19 cellular contexts compared by ENCODE assay signal in the genomic region with DNA sequence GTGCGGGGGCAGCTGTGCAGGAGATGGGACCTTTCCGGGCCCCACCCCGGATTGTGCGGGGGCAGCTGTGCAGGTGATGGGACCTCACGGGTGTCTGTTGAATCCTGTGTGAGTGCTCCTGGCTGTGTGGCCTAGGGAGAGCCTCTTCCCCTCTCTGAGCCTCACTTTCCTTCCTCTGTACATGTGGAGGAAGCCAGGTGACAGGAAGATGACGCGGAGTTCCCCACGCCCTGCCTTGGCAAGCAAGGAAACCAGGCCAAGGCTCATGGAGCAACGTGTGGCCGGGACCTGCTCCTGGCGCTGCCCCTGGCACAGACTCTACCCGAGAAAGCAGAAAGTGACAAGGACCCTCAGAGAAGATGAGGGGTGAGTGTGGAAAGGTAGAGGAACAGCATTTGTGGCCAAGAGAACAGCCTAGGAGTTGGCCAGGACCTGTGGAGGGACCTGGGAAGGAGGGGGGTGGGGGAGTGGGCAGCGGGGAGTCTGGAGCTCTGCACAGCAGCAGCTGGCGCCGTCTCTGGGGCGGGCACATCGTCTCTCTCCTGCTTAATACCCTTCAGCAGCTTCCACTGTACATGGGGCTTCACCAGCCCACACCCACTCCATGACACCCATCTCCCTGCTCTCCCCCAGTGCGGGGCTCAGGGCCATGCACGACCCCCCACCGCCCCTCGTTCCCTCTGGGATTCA. TPM values are rescaled to one million over a fixed set of nuclear protein-coding genes. Genes with fewer than 3 reads are reported as not detected.
A peak's percentile ranks its signal among the peaks of the same experiment; 100 is the strongest.
DNase-seq lines count a peak whose midpoint lies in the region; ATAC-seq and TF ChIP-seq lines count a peak whose summit lies in the region.
"Had no signal": no experiment of that assay in that cellular context is flagged by ENCODE, and none has a peak within 500 bp of the region (broad histone marks: within the 10 kb centered on the region; RNA-seq: fewer than 3 reads in every experiment).

No MANE protein-coding gene starts in this region.

- H3K4me3 ChIP-seq in Karpas-422 (ENCODE audit: low read length) (no peak overlapping the region), spleen (no peak overlapping the region)
- H3K4me3 ChIP-seq in CD8-positive, alpha-beta T cell (ENCODE audit: low read depth, low read length), result no peak overlapping the region
- H3K4me3 ChIP-seq: SJCRH30 had no signal

- H3K27me3 ChIP-seq in Karpas-422 (ENCODE audit: low read length) (no peaks in the 10 kb centered on the region), spleen (replicated peaks in 1 of 7) (no peaks in the 10 kb centered on the region)
- no peaks in the 10 kb centered on the region for H3K27me3 ChIP-seq in CD8-positive, alpha-beta T cell (ENCODE audit: insufficient read depth, low read length)
- H3K27me3 ChIP-seq: SJCRH30 had no signal

- DNase-seq in left ventricle myocardium superior (no peak), Right ventricle myocardium superior (no peak), Karpas-422 (no peak), spleen (no peak)
- DNase-seq in CD8-positive, alpha-beta T cell, result no peak
- DNase-seq in activated naive CD4-positive, alpha-beta T cell treated with anti-CD3 and anti-CD28 coated beads, Interleukin-2, amount 10 ng/mL, durations not matched to agents 7 days and 5 days, result no peak
- DNase-seq: DMS153; EL; HFFc6; IMR-90; NCI-H187; NCI-H226; NCI-H524 treated with DMSO at 0.1 percent for 48 hours; NK-92 treated with Interleukin-12 subunit alpha and Interleukin-12 subunit beta, amount 100 ng/mL, for 24 hours; RPMI8226 had no signal

- H3K4me1 Mint-ChIP-seq in CD8-positive, alpha-beta T cell (ENCODE audit: low read depth), result no peaks in the 10 kb centered on the region
- no peaks in the 10 kb centered on the region for H3K4me1 Mint-ChIP-seq in activated naive CD4-positive, alpha-beta T cell treated with anti-CD3 and anti-CD28 coated beads, Interleukin-2, amount 10 ng/mL, durations not matched to agents 7 days and 5 days

- intact Hi-C loops in left ventricle myocardium superior (cut with micrococcal nuclease), result no loop called here
- intact Hi-C loops in Right ventricle myocardium superior (cut with DNase I), result no loop called here
- intact Hi-C loops in spleen (cut with DNase I; ENCODE audit: low total_unique reads), result no loop called here
- intact Hi-C loops in CD8-positive, alpha-beta T cell (cut with DNase I, micrococcal nuclease), result no loop called here

- H3K27ac ChIP-seq in Karpas-422 (ENCODE audit: low read length) (no peak overlapping the region), spleen (peak overlapping the region in 5 of 8 donors; percentile 30 to 65 (median 51))
- H3K27ac ChIP-seq in CD8-positive, alpha-beta T cell (ENCODE audit: low read depth, low read length), result no peak overlapping the region
- H3K27ac ChIP-seq: C4-2B, SJCRH30 had no signal

- no peaks in the 10 kb centered on the region for H3K36me3 ChIP-seq in Karpas-422 (ENCODE audit: insufficient read depth, low read length)
- peaks cover 0 to 56% (median 19%) of the 10 kb centered on the region in 6 donors for H3K36me3 ChIP-seq in spleen
- no peaks in the 10 kb centered on the region for H3K36me3 ChIP-seq in CD8-positive, alpha-beta T cell (ENCODE audit: insufficient read depth, low read length)
- H3K36me3 ChIP-seq: SJCRH30 had no signal

- TF ChIP-seq POLR2A in spleen (IDR thresholded peaks at IDR 0.05), result no peak

- no peak overlapping the region for H3K4me3 Mint-ChIP-seq in CD8-positive, alpha-beta T cell
- no peak overlapping the region for H3K4me3 Mint-ChIP-seq in activated naive CD4-positive, alpha-beta T cell treated with anti-CD3 and anti-CD28 coated beads, Interleukin-2, amount 10 ng/mL, durations not matched to agents 7 days and 5 days
- H3K4me3 Mint-ChIP-seq: HFFc6 had no signal

- H3K27ac Mint-ChIP-seq in CD8-positive, alpha-beta T cell, result no peak overlapping the region
- H3K27ac Mint-ChIP-seq in activated naive CD4-positive, alpha-beta T cell treated with anti-CD3 and anti-CD28 coated beads, Interleukin-2, amount 10 ng/mL, durations not matched to agents 7 days and 5 days, result no peak overlapping the region
- H3K27ac Mint-ChIP-seq: HFFc6 had no signal

- no peaks in the 10 kb centered on the region for H3K9me2 ChIP-seq in Karpas-422 (replicated peaks; ENCODE audit: insufficient read depth, low read length)

- no peak overlapping the region for H3K4me2 ChIP-seq in Karpas-422 (ENCODE audit: low read depth, low read length, poor library complexity, severe bottlenecking)

- H3K9me3 ChIP-seq in Karpas-422 (ENCODE audit: low read length) (no peaks in the 10 kb centered on the region), spleen (no peaks in the 10 kb centered on the region)
- no peaks in the 10 kb centered on the region for H3K9me3 ChIP-seq in CD8-positive, alpha-beta T cell (ENCODE audit: low read length)
- H3K9me3 ChIP-seq: SJCRH30 had no signal

- no peaks in the 10 kb centered on the region for H3K79me2 ChIP-seq in Karpas-422 (ENCODE audit: low read length)

- peaks cover 2% of the 10 kb centered on the region; the same call in 1 of the 2 replicates for H3K4me1 ChIP-seq in Karpas-422 (ENCODE audit: low read length)
- peaks cover 0 to 85% (median 43%) of the 10 kb centered on the region in 6 donors for H3K4me1 ChIP-seq in spleen
- no peaks in the 10 kb centered on the region for H3K4me1 ChIP-seq in CD8-positive, alpha-beta T cell (ENCODE audit: insufficient read depth, low read length)
- H3K4me1 ChIP-seq: SJCRH30 had no signal

- 63 to 72% (median 69%) methylated on average over 17 to 21 of the region's 21 CpGs for WGBS in spleen, 5 donors

- no peak overlapping the region for H3K9ac ChIP-seq in Karpas-422 (ENCODE audit: low read length)

- TF ChIP-seq CTCF in spleen (IDR thresholded peaks at IDR 0.05 in 8 of 11, conservative IDR thresholded peaks at IDR 0.05 in 3 of 11), result no peak
- TF ChIP-seq CTCF in CD8-positive, alpha-beta T cell (IDR thresholded peaks at IDR 0.05), result no peak

- no peaks in the 10 kb centered on the region for H4K20me1 ChIP-seq in Karpas-422 (ENCODE audit: insufficient read depth, low read depth, low read length)

- H3K36me3 Mint-ChIP-seq in CD8-positive, alpha-beta T cell, result no peaks in the 10 kb centered on the region
- H3K36me3 Mint-ChIP-seq in activated naive CD4-positive, alpha-beta T cell treated with anti-CD3 and anti-CD28 coated beads, Interleukin-2, amount 10 ng/mL, durations not matched to agents 7 days and 5 days, result no peaks in the 10 kb centered on the region

- CTCF ChIA-PET in CD8-positive, alpha-beta T cell (lab: Charles Lee), result no interaction called here
- CTCF ChIA-PET in activated naive CD4-positive, alpha-beta T cell treated with anti-CD3 and anti-CD28 coated beads, Interleukin-2, amount 10 ng/mL, durations not matched to agents 7 days and 5 days (lab: Charles Lee), result no interaction called here

- no peaks in the 10 kb centered on the region for H3K9me3 Mint-ChIP-seq in CD8-positive, alpha-beta T cell
- H3K9me3 Mint-ChIP-seq in activated naive CD4-positive, alpha-beta T cell treated with anti-CD3 and anti-CD28 coated beads, Interleukin-2, amount 10 ng/mL, durations not matched to agents 7 days and 5 days, result no peaks in the 10 kb centered on the region
- H3K9me3 Mint-ChIP-seq: HFFc6 had no signal

- H3K27me3 Mint-ChIP-seq in CD8-positive, alpha-beta T cell (ENCODE audit: low read depth), result no peaks in the 10 kb centered on the region
- H3K27me3 Mint-ChIP-seq in activated naive CD4-positive, alpha-beta T cell treated with anti-CD3 and anti-CD28 coated beads, Interleukin-2, amount 10 ng/mL, durations not matched to agents 7 days and 5 days, result no peaks in the 10 kb centered on the region

- peak overlapping the region; percentile 95; the same call in 1 of the 2 replicates for H2AFZ ChIP-seq in Karpas-422 (ENCODE audit: low read length)

- ATAC-seq in left ventricle myocardium superior (peak; percentile 6), Right ventricle myocardium superior (ENCODE audit: poor library complexity) (no peak), esophagus mucosa (peak; percentile 43), GM18870 (IDR thresholded peaks at IDR 0.05; ENCODE audit: unreplicated experiment) (no peak)
- no peak for ATAC-seq in CD8-positive, alpha-beta T cell

- POLR2A ChIA-PET in CD8-positive, alpha-beta T cell (lab: Charles Lee), result no interaction called here

RNA-seq across cellular contexts. Expression of gene PABPN1L, which starts 38.4 kb away (rescaled TPM):
- total RNA-seq in left ventricle myocardium superior (not detected), Right ventricle myocardium superior (not detected), esophagus mucosa (not detected), spleen (1 to 10 TPM in 1 of 7 donors, under 1 TPM in 2, not detected in 4; 0.72 to 1.3 (median 0.85) TPM)
- not detected in 2 replicates for total RNA-seq in Karpas-422 (2014; rRNA removed; shearing (Covaris generic); ENCODE audit: low replicate concordance)
- under 1 TPM; 0.26 to 0.67 (median 0.29) TPM for polyA plus RNA-seq in spleen
- not detected for total RNA-seq in CD8-positive, alpha-beta T cell
- total RNA-seq: HFFc6, IMR-90, SJCRH30 had no signal
- polyA plus RNA-seq: IMR-90 had no signal

RNA-seq across cellular contexts. Expression of gene TRAPPC2L, which starts 47.9 kb away (rescaled TPM):
- total RNA-seq in left ventricle myocardium superior, result 59.0 TPM
- 53.0 TPM for total RNA-seq in Right ventricle myocardium superior
- total RNA-seq in Karpas-422 (2014; rRNA removed; shearing (Covaris generic); ENCODE audit: low replicate concordance), result 58.0 and 84.6 TPM in 2 replicates
- 61.0 TPM for total RNA-seq in esophagus mucosa
- total RNA-seq in spleen, result 10 to 100 TPM; 28.9 to 44.1 (median 38.6) TPM
- polyA plus RNA-seq in spleen, result 10 to 100 TPM; 55.0 to 87.5 (median 74.2) TPM
- 10 to 100 TPM; 53.4 to 56.5 TPM for total RNA-seq in CD8-positive, alpha-beta T cell

RNA-seq across cellular contexts. Expression of gene GALNS, which starts 48.1 kb away (rescaled TPM):
- 14.6 TPM for total RNA-seq in left ventricle myocardium superior
- 15.9 TPM for total RNA-seq in Right ventricle myocardium superior
- total RNA-seq in Karpas-422 (2014; rRNA removed; shearing (Covaris generic); ENCODE audit: low replicate concordance), result 18.1 and 26.8 TPM in 2 replicates
- total RNA-seq in esophagus mucosa, result 17.0 TPM
- 10 to 100 TPM; 37.6 to 71.6 (median 53.4) TPM for total RNA-seq in spleen
- 10 to 100 TPM in 2 of 3 donors, 1 to 10 TPM in 1; 9.7 to 19.5 (median 11.1) TPM for polyA plus RNA-seq in spleen
- 10 to 100 TPM; 16.0 to 20.0 TPM for total RNA-seq in CD8-positive, alpha-beta T cell

Comparison
In these comparisons a context has a peak if more than half of its experiments do, and no peak if none do; other contexts are left out.
1. ATAC-seq: peak in left ventricle myocardium superior (single experiment) and esophagus mucosa (single experiment); none in Right ventricle myocardium superior (single experiment), CD8-positive, alpha-beta T cell (single experiment) and GM18870 (single experiment).
2. H3K27ac ChIP-seq: peak in spleen (5 of 8); none in Karpas-422 (single experiment) and CD8-positive, alpha-beta T cell (single experiment).